19 cellular contexts compared by ENCODE assay signal in the genomic region with DNA sequence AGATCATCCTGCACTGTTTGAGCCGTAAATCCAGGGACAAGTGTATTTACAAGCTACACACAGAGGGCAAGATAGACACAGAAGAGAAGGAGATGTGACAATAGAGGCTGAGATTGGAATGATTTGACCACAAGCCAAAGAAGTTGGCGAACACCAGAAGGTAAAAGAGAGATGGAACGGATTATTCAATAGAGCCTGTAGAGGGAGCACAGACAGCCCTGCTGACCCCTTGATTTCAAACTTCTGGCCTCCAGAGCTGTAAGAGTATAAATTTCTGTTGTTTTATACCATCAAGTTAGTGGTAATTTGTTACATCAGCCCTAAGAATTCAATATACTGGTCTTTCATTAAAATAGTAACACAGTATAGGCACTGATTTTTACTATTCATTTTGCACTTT.
DNase-seq lines count a peak whose midpoint lies in the region; ATAC-seq, FAIRE-seq and TF ChIP-seq lines count a peak whose summit lies in the region.
"Had no signal": no experiment of that assay in that cellular context is flagged by ENCODE, and none has a peak within 500 bp of the region (broad histone marks: within the 10 kb centered on the region; RNA-seq: fewer than 3 reads in every experiment).

No MANE protein-coding gene starts in this region.

- H3K36me3 Mint-ChIP-seq in activated CD4-positive, alpha-beta T cell treated with anti-CD3 and anti-CD28 coated beads for 36 hours (ENCODE audit: low read depth) = no peaks in the 10 kb centered on the region
- H3K36me3 Mint-ChIP-seq: stimulated activated naive B cell treated with anti-CD40 and anti-IgM and Interleukin-4, amounts not matched to agents 10 μg/mL and 1 μg/mL and 100 μg/mL, for 72 hours had no signal

- no peak overlapping the region for H3K27ac Mint-ChIP-seq in activated CD4-positive, alpha-beta T cell treated with anti-CD3 and anti-CD28 coated beads for 36 hours
- H3K27ac Mint-ChIP-seq: stimulated activated naive B cell treated with anti-CD40 and anti-IgM and Interleukin-4, amounts not matched to agents 10 μg/mL and 1 μg/mL and 100 μg/mL, for 72 hours; T-helper 17 cell had no signal

- H3K36me3 ChIP-seq in cardiac muscle cell = no peaks in the 10 kb centered on the region
- no peaks in the 10 kb centered on the region for H3K36me3 ChIP-seq in left ventricle myocardium inferior
- H3K36me3 ChIP-seq: HAP-1, spleen, upper lobe of left lung had no signal

- CTCF ChIA-PET in activated CD4-positive, alpha-beta T cell treated with anti-CD3 and anti-CD28 coated beads for 36 hours (lab: Charles Lee) = no interaction called here

- H3K4me3 ChIP-seq in cardiac muscle cell = no peak overlapping the region
- no peak overlapping the region for H3K4me3 ChIP-seq in left ventricle myocardium inferior
- H3K4me3 ChIP-seq in epithelial cell of proximal tubule (ENCODE audit: low read depth, low read length) = no peak overlapping the region
- H3K4me3 ChIP-seq: HAP-1, spleen, upper lobe of left lung had no signal

- H3K27me3 ChIP-seq in cardiac muscle cell (no peaks in the 10 kb centered on the region), left ventricle myocardium inferior (ENCODE audit: low read depth) (no peaks in the 10 kb centered on the region)
- H3K27me3 ChIP-seq: spleen, upper lobe of left lung had no signal

- H3K27me3 Mint-ChIP-seq in activated CD4-positive, alpha-beta T cell treated with anti-CD3 and anti-CD28 coated beads for 36 hours = no peaks in the 10 kb centered on the region
- H3K27me3 Mint-ChIP-seq: stimulated activated naive B cell treated with anti-CD40 and anti-IgM and Interleukin-4, amounts not matched to agents 10 μg/mL and 1 μg/mL and 100 μg/mL, for 72 hours; T-helper 17 cell had no signal

- no peaks in the 10 kb centered on the region for H3K9me3 ChIP-seq in cardiac muscle cell (ENCODE audit: low read depth)
- H3K9me3 ChIP-seq in left ventricle myocardium inferior (replicated peaks) = no peaks in the 10 kb centered on the region
- H3K9me3 ChIP-seq: HAP-1, spleen, upper lobe of left lung had no signal

- FAIRE-seq in urothelium cell line (lab: Jason Lieb, UNC) = no peak
- FAIRE-seq: D721Med had no signal

- DNase-seq in cardiac muscle cell (ENCODE audit: low read depth in 1 of 2, low spot score in 1 of 2) (no peak), left ventricle myocardium inferior (no peak), RPMI7951 (ENCODE audit: low read depth) (peak; percentile 5), epithelial cell of proximal tubule (ENCODE audit: low read depth) (no peak), urothelium cell line (ENCODE audit: low spot score) (peak; percentile 11)
- no peak for DNase-seq in stimulated activated naive CD4-positive, alpha-beta T cell (lab: John Stamatoyannopoulos, UW)
- DNase-seq in activated CD4-positive, alpha-beta T cell treated with anti-CD3 and anti-CD28 coated beads for 36 hours = no peak
- DNase-seq: activated CD4-positive, alpha-beta T cell treated with anti-CD3 and anti-CD28 coated beads for 1 hour; NCI-H1930; NCI-H524 treated with DMSO at 0.1 percent for 48 hours; posterior cingulate gyrus; RPMI8226; spleen; stimulated activated naive B cell treated with anti-CD40 and anti-IgM and Interleukin-4, amounts not matched to agents 10 μg/mL and 1 μg/mL and 100 μg/mL, for 72 hours; T-helper 17 cell; upper lobe of left lung had no signal

- H3K4me3 Mint-ChIP-seq in activated CD4-positive, alpha-beta T cell treated with anti-CD3 and anti-CD28 coated beads for 36 hours = no peak overlapping the region
- H3K4me3 Mint-ChIP-seq: stimulated activated naive B cell treated with anti-CD40 and anti-IgM and Interleukin-4, amounts not matched to agents 10 μg/mL and 1 μg/mL and 100 μg/mL, for 72 hours; T-helper 17 cell had no signal

- POLR2A ChIA-PET in activated CD4-positive, alpha-beta T cell treated with anti-CD3 and anti-CD28 coated beads for 36 hours (lab: Charles Lee) = no interaction called here

- ATAC-seq in activated CD4-positive, alpha-beta T cell treated with anti-CD3 and anti-CD28 coated beads for 36 hours = no peak
- ATAC-seq in GM19035 (IDR thresholded peaks at IDR 0.05; ENCODE audit: unreplicated experiment) = no peak
- ATAC-seq: stimulated activated naive B cell treated with anti-CD40 and anti-IgM and Interleukin-4, amounts not matched to agents 10 μg/mL and 1 μg/mL and 100 μg/mL, for 72 hours; T-helper 17 cell had no signal

- no peaks in the 10 kb centered on the region for H3K4me1 ChIP-seq in cardiac muscle cell (ENCODE audit: low read depth)
- H3K4me1 ChIP-seq in left ventricle myocardium inferior = no peaks in the 10 kb centered on the region
- H3K4me1 ChIP-seq: HAP-1, spleen, upper lobe of left lung had no signal

- H3K27ac ChIP-seq in cardiac muscle cell (no peak overlapping the region), left ventricle myocardium inferior (replicated peaks) (no peak overlapping the region)
- H3K27ac ChIP-seq: spleen, upper lobe of left lung had no signal

- no peaks in the 10 kb centered on the region for H3K9me3 Mint-ChIP-seq in activated CD4-positive, alpha-beta T cell treated with anti-CD3 and anti-CD28 coated beads for 36 hours (ENCODE audit: low read depth)
- H3K9me3 Mint-ChIP-seq: stimulated activated naive B cell treated with anti-CD40 and anti-IgM and Interleukin-4, amounts not matched to agents 10 μg/mL and 1 μg/mL and 100 μg/mL, for 72 hours had no signal

- H3K4me1 Mint-ChIP-seq in activated CD4-positive, alpha-beta T cell treated with anti-CD3 and anti-CD28 coated beads for 36 hours = no peaks in the 10 kb centered on the region
- H3K4me1 Mint-ChIP-seq: stimulated activated naive B cell treated with anti-CD40 and anti-IgM and Interleukin-4, amounts not matched to agents 10 μg/mL and 1 μg/mL and 100 μg/mL, for 72 hours; T-helper 17 cell had no signal

- intact Hi-C loops in left ventricle myocardium inferior (cut with micrococcal nuclease) = no loop called here
- intact Hi-C loops in activated CD4-positive, alpha-beta T cell treated with anti-CD3 and anti-CD28 coated beads for 36 hours (cut with DNase I, micrococcal nuclease) = no loop called here

- TF ChIP-seq CTCF in cardiac muscle cell (IDR thresholded peaks at IDR 0.05; ENCODE audit: low read depth, low read length) (peak; percentile 22), left ventricle myocardium inferior (IDR thresholded peaks at IDR 0.05; ENCODE audit: borderline replicate concordance) (no peak), epithelial cell of proximal tubule (conservative IDR thresholded peaks at IDR 0.05; ENCODE audit: low read depth, low read length) (peak; percentile 45)

Comparison
In these comparisons a context has a peak if more than half of its experiments do, and no peak if none do; other contexts are left out.
1. DNase-seq: peak in RPMI7951 (single experiment) and urothelium cell line (single experiment); none in cardiac muscle cell (0 of 2), left ventricle myocardium inferior (single experiment), epithelial cell of proximal tubule (single experiment), stimulated activated naive CD4-positive, alpha-beta T cell (0 of 6) and activated CD4-positive, alpha-beta T cell treated with anti-CD3 and anti-CD28 coated beads for 36 hours (single experiment).